ENCODE assay signal across 18 cellular contexts in the genomic region with DNA sequence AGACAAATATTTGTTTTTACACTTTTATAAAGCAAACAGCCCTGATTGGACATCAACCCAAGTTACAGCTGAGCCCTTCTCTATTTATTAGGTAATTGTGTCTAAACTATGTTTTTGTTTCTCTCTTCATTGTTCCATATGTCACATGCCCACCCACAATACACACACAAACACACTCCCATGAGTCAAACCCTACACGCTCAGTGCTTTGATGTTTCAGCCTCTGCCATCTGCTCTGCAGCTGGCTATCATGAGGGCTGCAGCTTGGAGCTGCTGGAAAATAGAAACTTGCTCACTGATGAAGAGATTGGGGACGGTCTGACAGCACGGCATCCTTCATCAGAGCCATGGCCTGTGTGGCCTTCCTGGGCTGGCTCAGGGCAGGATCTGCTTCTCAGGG. TPM values are rescaled to one million over a fixed set of nuclear protein-coding genes. Genes with fewer than 3 reads are reported as not detected.
DNase-seq lines count a peak whose midpoint lies in the region; ATAC-seq and TF ChIP-seq lines count a peak whose summit lies in the region.
"Had no signal": no experiment of that assay in that cellular context is flagged by ENCODE, and none has a peak within 500 bp of the region (broad histone marks: within the 10 kb centered on the region; RNA-seq: fewer than 3 reads in every experiment).

No MANE protein-coding gene starts in this region.

- H4K91ac ChIP-seq in IMR-90 (ENCODE audit: insufficient read depth, low read depth, low read length), result no peak overlapping the region

- peaks cover 24% of the 10 kb centered on the region for H3K27me3 ChIP-seq in IMR-90 (ENCODE audit: control insufficient read depth, insufficient read depth, low read length)
- H3K27me3 ChIP-seq: breast epithelium, heart left ventricle had no signal

- TF ChIP-seq CTCF in IMR-90 (conservative IDR thresholded peaks at IDR 0.05; ENCODE audit: low read depth, low read length) (no peak), foreskin fibroblast (IDR thresholded peaks at IDR 0.05; ENCODE audit: low read depth, low read length) (no peak), coronary artery (IDR thresholded peaks at IDR 0.05) (no peak)

- H3K4ac ChIP-seq in IMR-90 (ENCODE audit: low read depth, low read length), result no peak overlapping the region

- no peak for TF ChIP-seq POLR2A in IMR-90 (IDR thresholded peaks at IDR 0.05; ENCODE audit: low read depth, low read length)

- H3K9ac ChIP-seq in IMR-90 (ENCODE audit: low read depth, low read length), result no peak overlapping the region

- H3K79me1 ChIP-seq in IMR-90 (ENCODE audit: low read depth in 1 of 2, low read length in 2 of 2), result no peaks in the 10 kb centered on the region

- H2AK5ac ChIP-seq in IMR-90 (ENCODE audit: low read depth, low read length), result no peak overlapping the region

- CTCF ChIA-PET in IMR-90 (lab: Yijun Ruan, JAX), result no interaction called here

- no peaks in the 10 kb centered on the region for H3K9me1 ChIP-seq in IMR-90 (ENCODE audit: insufficient read depth, low read length)

- no peak overlapping the region for H2BK5ac ChIP-seq in IMR-90 (ENCODE audit: low read depth, low read length, poor library complexity, severe bottlenecking)

- intact Hi-C loops in IMR-90 (cut with micrococcal nuclease), result no loop called here

- H3K4me2 ChIP-seq in IMR-90 (ENCODE audit: low read depth, low read length), result no peak overlapping the region; the same call in 1 of the 2 replicates

- TF ChIP-seq RAD21 in IMR-90 (IDR thresholded peaks at IDR 0.05; ENCODE audit: low read length), result no peak

- POLR2A ChIA-PET in IMR-90 (lab: Charles Lee; ENCODE audit: unreplicated experiment), result no interaction called here

- peaks cover 6% of the 10 kb centered on the region; the same call in 1 of the 2 replicates for H3K4me1 ChIP-seq in IMR-90 (ENCODE audit: control insufficient read depth, insufficient read depth, low read length)
- H3K4me1 ChIP-seq: breast epithelium had no signal

- in situ Hi-C loops in IMR-90 (cut with MboI; ENCODE audit: low sequenced_read_pairs), result loop anchor here (5.0 kb wide), 1 partner anchor 619 kb away; no protein-coding TSS in a partner anchor

- no TSS peak for BruUV-seq in IMR-90 (replicated peaks; lab: Mats Ljungman, UMichigan)

- no peak overlapping the region for H2AFZ ChIP-seq in IMR-90 (replicated peaks; ENCODE audit: low read length, poor library complexity)

- DNase-seq in COLO668 (lab: John Stamatoyannopoulos, UW; ENCODE audit: unreplicated experiment) (peak; percentile 77), IMR-90 (peak; percentile 73), SK-N-DZ (ENCODE audit: low spot score) (peak; percentile 47), foreskin fibroblast (peak; percentile 47 to 84), coronary artery (ENCODE audit: low spot score) (no peak)
- DNase-seq in activated effector memory CD4-positive, alpha-beta T cell treated with anti-CD3 and anti-CD28 coated beads, Interleukin-2, amount 50 U/mL, for 16 hours, result no peak
- DNase-seq: activated B cell treated with CpG ODN at 0.5 μM for 24 hours; activated naive CD4-positive, alpha-beta T cell treated with Interleukin-2 at 50 U/mL for 16 hours; AML-193; effector memory CD8-positive, alpha-beta T cell; heart left ventricle; MM.1S; PC-3; stimulated activated CD4-positive, alpha-beta T cell treated with anti-CD3 and anti-CD28 coated beads, Interleukin-12 subunit alpha, Interleukin-12 subunit beta, amount 100 ng/mL, for 4 hours; SW 1271 had no signal

- H3K9me3 ChIP-seq in IMR-90 (ENCODE audit: control insufficient read depth, insufficient read depth, low read length), result peaks cover 2% of the 10 kb centered on the region
- H3K9me3 ChIP-seq: breast epithelium had no signal

- dilution Hi-C loops in IMR-90 (cut with HindIII; ENCODE audit: low sequenced_read_pairs, unreplicated experiment), result no loop called here

- H3K18ac ChIP-seq in IMR-90 (ENCODE audit: low read depth, low read length), result no peak overlapping the region

- no peaks in the 10 kb centered on the region for H3K36me3 ChIP-seq in IMR-90 (ENCODE audit: control insufficient read depth, insufficient read depth, low read length)
- H3K36me3 ChIP-seq: breast epithelium, heart left ventricle had no signal

- H2BK20ac ChIP-seq in IMR-90 (ENCODE audit: low read depth, low read length), result no peak overlapping the region

- no peak for ATAC-seq in IMR-90 (ENCODE audit: low read depth)
- no peak for ATAC-seq in GM19452 (IDR thresholded peaks at IDR 0.05; ENCODE audit: unreplicated experiment)
- ATAC-seq in HG02798 (IDR thresholded peaks at IDR 0.05; ENCODE audit: poor library complexity, unreplicated experiment), result no peak
- ATAC-seq: effector memory CD8-positive, alpha-beta T cell; heart left ventricle; PC-3 had no signal

- no peak overlapping the region for H2AK9ac ChIP-seq in IMR-90 (replicated peaks; ENCODE audit: low read depth, low read length, poor library complexity)

- no peak overlapping the region for H2BK15ac ChIP-seq in IMR-90 (ENCODE audit: low read depth, low read length)

- H4K5ac ChIP-seq in IMR-90 (ENCODE audit: low read depth, low read length), result no peak overlapping the region

- no peaks in the 10 kb centered on the region for H4K20me1 ChIP-seq in IMR-90 (ENCODE audit: insufficient read depth, low read length)

- no peak overlapping the region for H3K27ac ChIP-seq in IMR-90 (ENCODE audit: insufficient read depth, low read length)
- no peak overlapping the region for H3K27ac ChIP-seq in coronary artery
- H3K27ac ChIP-seq: breast epithelium, heart left ventricle had no signal

- H4K8ac ChIP-seq in IMR-90 (ENCODE audit: low read depth in 2 of 2, low read length in 2 of 2), result no peak overlapping the region

- H3K23ac ChIP-seq in IMR-90 (ENCODE audit: low read depth, low read length), result no peak overlapping the region

- no peak overlapping the region for H3K14ac ChIP-seq in IMR-90 (replicated peaks; ENCODE audit: low read depth, low read length)

- no peak overlapping the region for H2BK120ac ChIP-seq in IMR-90 (ENCODE audit: low read depth, low read length)

- H3K56ac ChIP-seq in IMR-90 (ENCODE audit: extremely low read depth, insufficient read depth, low read length), result no peak overlapping the region

- 20% methylated on average over 1 of the region's 3 CpGs; no CpG with 5 or more reads in 1 of the 2 experiments for WGBS in IMR-90 (ENCODE audit: extremely low coverage in 2 of 2, insufficient read length in 1 of 2), 2 experiments

- H3K4me3 ChIP-seq in IMR-90 (ENCODE audit: insufficient read depth, low read depth, low read length) (no peak overlapping the region), foreskin fibroblast (ENCODE audit: low read depth in 1 of 2, low read length in 2 of 2) (no peak overlapping the region), coronary artery (no peak overlapping the region)
- H3K4me3 ChIP-seq: breast epithelium, heart left ventricle had no signal

TF ChIP-seq in IMR-90, 13 proteins besides CTCF, POLR2A, EP300 and RAD21:
- TF ChIP-seq MAFK (IDR thresholded peaks at IDR 0.05; ENCODE audit: low read depth, low read length) (no peak), MAZ (IDR thresholded peaks at IDR 0.05; ENCODE audit: borderline replicate concordance, low read depth, low read length) (no peak), NFE2L2 (IDR thresholded peaks at IDR 0.05; ENCODE audit: low read depth, low read length) (no peak), BHLHE40 (IDR thresholded peaks at IDR 0.05; ENCODE audit: low read depth, low read length) (peak; percentile 69; the same call in 1 of the 2 replicates)

RNA-seq across cellular contexts. Expression of gene PSMG1, which starts 41.7 kb away (rescaled TPM):
- 37.8 and 51.1 TPM in 2 replicates for total RNA-seq in IMR-90 (2012; rRNA removed)
- polyA plus RNA-seq in IMR-90 (2012; rRNA removed), result 34.6 and 45.4 TPM in 2 replicates
- polyA plus RNA-seq in IMR-90 (2012; cell fraction: cytosol; rRNA removed), result 10.1 and 14.3 TPM in 2 replicates
- polyA plus RNA-seq in IMR-90 (2012; cell fraction: nucleus; rRNA removed; ENCODE audit: low replicate concordance), result 1.8 and 29.8 TPM in 2 replicates
- polyA plus RNA-seq in SK-N-DZ (2014; cell fraction: cytosol; rRNA removed), result 68.6 and 96.9 TPM in 2 replicates
- 41.0 and 48.5 TPM in 2 replicates for polyA plus RNA-seq in SK-N-DZ (2014; cell fraction: nucleus; rRNA removed)

Comparison
In these comparisons a context has a peak if more than half of its experiments do, and no peak if none do; other contexts are left out.
1. DNase-seq: peak in COLO668 (single experiment), IMR-90 (single experiment), SK-N-DZ (single experiment) and foreskin fibroblast (2 of 2); none in activated effector memory CD4-positive, alpha-beta T cell treated with anti-CD3 and anti-CD28 coated beads, Interleukin-2, amount 50 U/mL, for 16 hours (single experiment) and coronary artery (single experiment).